13 cellular contexts compared by ENCODE assay signal in genomic region chr2:240453461-240454030, GRCh38. TPM values are rescaled to one million over a fixed set of nuclear protein-coding genes. Genes with fewer than 3 reads are reported as not detected.
DNase-seq lines count a peak whose midpoint lies in the region; ATAC-seq, FAIRE-seq and TF ChIP-seq lines count a peak whose summit lies in the region.
"Had no signal": no experiment of that assay in that cellular context is flagged by ENCODE, and none has a peak within 500 bp of the region (broad histone marks: within the 10 kb centered on the region; RNA-seq: fewer than 3 reads in every experiment).

No MANE protein-coding gene starts in this region.

- TF ChIP-seq CTCF in breast epithelium (IDR thresholded peaks at IDR 0.05) (no peak), mammary epithelial cell (conservative IDR thresholded peaks at IDR 0.05 in 1 of 2, IDR thresholded peaks at IDR 0.05 in 1 of 2; ENCODE audit: extremely low read depth in 1 of 2, insufficient read depth in 1 of 2, low read depth in 1 of 2, low read length in 2 of 2) (no peak), H1 (IDR thresholded peaks at IDR 0.05; ENCODE audit: control extremely low read depth in 1 of 3, insufficient read depth in 1 of 3, low read depth in 1 of 3, low read length in 3 of 3) (no peak), upper lobe of left lung (IDR thresholded peaks at IDR 0.05) (no peak)

- H2AK5ac ChIP-seq in H1 (ENCODE audit: low read depth, low read length), result no peak overlapping the region

- FAIRE-seq in H1 (lab: Jason Lieb, UNC), result no peak

- no peak overlapping the region for H2BK20ac ChIP-seq in H1 (ENCODE audit: low read length)

- no peak overlapping the region for H3K14ac ChIP-seq in H1 (ENCODE audit: insufficient read length)

- H3K23ac ChIP-seq in H1 (ENCODE audit: insufficient read length), result no peak overlapping the region

- no peak for TF ChIP-seq POLR2A in breast epithelium (IDR thresholded peaks at IDR 0.05)
- no peak for TF ChIP-seq POLR2A in H1 (IDR thresholded peaks at IDR 0.05; ENCODE audit: control extremely low read depth in 1 of 2, low read depth in 2 of 2, low read length in 2 of 2)
- no peak for TF ChIP-seq POLR2A in upper lobe of left lung (IDR thresholded peaks at IDR 0.05)

- H3K27me3 ChIP-seq in breast epithelium, result peaks cover 0 to 3% of the 10 kb centered on the region in 2 donors
- H3K27me3 ChIP-seq in mammary epithelial cell (ENCODE audit: insufficient read depth, low read length), result no peaks in the 10 kb centered on the region
- H3K27me3 ChIP-seq in H1 (replicated peaks in 1 of 4; ENCODE audit: control insufficient read depth in 3 of 4, extremely low read depth in 1 of 4, insufficient read depth in 3 of 4, low read length in 3 of 4), result peaks cover 15 to 35% (median 28%) of the 10 kb centered on the region in 4 experiments
- peaks cover 0 to 40% (median 7%) of the 10 kb centered on the region in 4 donors for H3K27me3 ChIP-seq in upper lobe of left lung

- no peak overlapping the region for H2BK12ac ChIP-seq in H1 (ENCODE audit: low read depth, low read length)

- CTCF ChIA-PET in mammary epithelial cell (lab: Charles Lee; ENCODE audit: low non-redundant PET) (no interaction called here), H1 (lab: Charles Lee; ENCODE audit: partially characterized antibody) (interaction anchor here (2.0 kb wide), 1 partner anchor 17 kb away, joined by 4 read pairs; no protein-coding TSS in a partner anchor)

- no TSS peak for BruUV-seq in mammary epithelial cell (replicated peaks; lab: Mats Ljungman, UMichigan)

- TF ChIP-seq EP300 in H1 (IDR thresholded peaks at IDR 0.05; ENCODE audit: borderline replicate concordance in 1 of 2, low read depth in 2 of 2, low read length in 2 of 2) (no peak), upper lobe of left lung (IDR thresholded peaks at IDR 0.05) (no peak)

- in situ Hi-C loops in mammary epithelial cell (cut with MboI; ENCODE audit: low sequenced_read_pairs in 2 of 2), result no loop called here

- no peak overlapping the region for H2AFZ ChIP-seq in mammary epithelial cell (ENCODE audit: low read depth, low read length)
- no peak overlapping the region for H2AFZ ChIP-seq in H1 (ENCODE audit: low read length)
- H2AFZ ChIP-seq: GM23248 had no signal

- H3K79me1 ChIP-seq in H1 (ENCODE audit: low read depth, low read length), result peaks cover 3% of the 10 kb centered on the region

- H3K9me3 Mint-ChIP-seq in naive B cell, result no peaks in the 10 kb centered on the region
- H3K9me3 Mint-ChIP-seq: activated B cell treated with CpG ODN at 0.5 μM for 24 hours had no signal

- H3K36me3 ChIP-seq in breast epithelium (no peaks in the 10 kb centered on the region), mammary epithelial cell (ENCODE audit: insufficient read depth, low read length) (no peaks in the 10 kb centered on the region), H1 (ENCODE audit: control insufficient read depth in 2 of 4, insufficient read depth in 4 of 4, low read length in 3 of 4) (no peaks in the 10 kb centered on the region; a peak in 1 of 8 replicates), upper lobe of left lung (no peaks in the 10 kb centered on the region)

- dilution Hi-C loops in mammary epithelial cell (cut with HindIII; ENCODE audit: low sequenced_read_pairs), result loop anchor here (5.0 kb wide), 1 partner anchor 64 kb away; no protein-coding TSS in a partner anchor

- H4K8ac ChIP-seq in H1 (ENCODE audit: extremely low read depth, insufficient read depth, low read length), result no peak overlapping the region

- peaks cover 21 to 28% (median 22%) of the 10 kb centered on the region in 3 donors for H3K4me1 Mint-ChIP-seq in naive B cell

- no peak overlapping the region for H3K56ac ChIP-seq in H1 (replicated peaks; ENCODE audit: insufficient read length, low read depth, low read length)

- no peak overlapping the region for H2BK120ac ChIP-seq in H1 (replicated peaks; ENCODE audit: low read depth, low read length)

- H3K9ac ChIP-seq in mammary epithelial cell (ENCODE audit: insufficient read depth, low read length), result no peak overlapping the region
- H3K9ac ChIP-seq in H1 (replicated peaks in 1 of 4; ENCODE audit: extremely low read depth in 1 of 4, low read depth in 3 of 4, low read length in 3 of 4), result no peak overlapping the region
- H3K9ac ChIP-seq: GM23248 had no signal

- H3K27ac ChIP-seq in breast epithelium (peak overlapping the region in 1 of 2 donors; percentile 43), mammary epithelial cell (ENCODE audit: insufficient read depth, low read depth, low read length) (no peak overlapping the region), H1 (ENCODE audit: low read depth, low read length) (no peak overlapping the region), upper lobe of left lung (no peak overlapping the region)
- H3K27ac ChIP-seq: GM23248 had no signal

- POLR2A ChIA-PET in H1 (lab: Charles Lee; ENCODE audit: partially characterized antibody), result no interaction called here

- H3K27ac Mint-ChIP-seq in naive B cell, result no peak overlapping the region
- H3K27ac Mint-ChIP-seq: activated B cell treated with CpG ODN at 0.5 μM for 24 hours had no signal

- peak overlapping the region in 2 of 3 donors; percentile 67 to 94 for H3K4me3 ChIP-seq in breast epithelium
- H3K4me3 ChIP-seq in mammary epithelial cell (replicated peaks in 1 of 3; ENCODE audit: insufficient read depth in 1 of 3, low read depth in 2 of 3, low read length in 3 of 3), result peak overlapping the region in 1 of 3 experiments; percentile 31
- H3K4me3 ChIP-seq in H1 (ENCODE audit: extremely low read depth in 1 of 4, insufficient read depth in 2 of 4, low read depth in 3 of 4, low read length in 4 of 4), result peak overlapping the region; percentile 27 to 66 (median 44); a peak in 7 of 8 replicates
- H3K4me3 ChIP-seq in upper lobe of left lung, result peak overlapping the region in 3 of 4 donors; percentile 16 to 63 (median 63)

- 27% methylated on average over 10 of the region's 76 CpGs for WGBS in mammary epithelial cell (ENCODE audit: low coverage, missing lambda C conversion rate)
- WGBS in H1 (ENCODE audit: extremely low coverage in 1 of 2, insufficient coverage in 1 of 2, insufficient read length in 1 of 2, insufficient replicate concordance in 2 of 2, low coverage in 1 of 2, low lambda C conversion rate in 2 of 2, missing lambda C conversion rate in 1 of 2), 2 experiments, result 2% methylated on average over 13 of the region's 76 CpGs; no CpG with 5 or more reads in 1 of the 2 experiments
- WGBS in upper lobe of left lung, 2 donors, result 8% methylated on average over 18 of the region's 76 CpGs; no CpG with 5 or more reads in 1 of the 2 donors

- H2BK15ac ChIP-seq in H1 (ENCODE audit: low read length), result no peak overlapping the region

- H4K20me1 ChIP-seq in mammary epithelial cell (ENCODE audit: insufficient read depth, low read length) (peaks cover 13% of the 10 kb centered on the region), H1 (replicated peaks in 1 of 2; ENCODE audit: control insufficient read depth in 1 of 2, insufficient read depth in 2 of 2, low read length in 2 of 2) (peaks cover 46% of the 10 kb centered on the region in 2 experiments)

- H2BK5ac ChIP-seq in H1 (ENCODE audit: low read depth, low read length), result no peak overlapping the region

- H3K23me2 ChIP-seq in H1 (ENCODE audit: low read depth, low read length), result peaks cover 7% of the 10 kb centered on the region; the same call in 1 of the 2 replicates

- no peak overlapping the region for H4K5ac ChIP-seq in H1 (ENCODE audit: insufficient read length, low read depth, low read length)

- peaks cover 8 to 13% of the 10 kb centered on the region in 2 donors for H3K4me1 ChIP-seq in breast epithelium
- peaks cover 80% of the 10 kb centered on the region for H3K4me1 ChIP-seq in mammary epithelial cell (ENCODE audit: insufficient read depth, low read length)
- peaks cover 2 to 62% (median 42%) of the 10 kb centered on the region in 4 experiments for H3K4me1 ChIP-seq in H1 (replicated peaks in 1 of 4; ENCODE audit: control insufficient read depth in 3 of 4, insufficient read depth in 4 of 4, low read length in 3 of 4)
- H3K4me1 ChIP-seq in upper lobe of left lung, result peaks cover 16 to 47% (median 22%) of the 10 kb centered on the region in 4 donors

- no peak overlapping the region for H4K91ac ChIP-seq in H1 (replicated peaks; ENCODE audit: insufficient read length, low read length)

- H3K4me2 ChIP-seq in mammary epithelial cell (ENCODE audit: insufficient read depth, low read depth, low read length) (no peak overlapping the region), H1 (ENCODE audit: insufficient read depth in 1 of 2, low read depth in 2 of 2, low read length in 2 of 2) (peak overlapping the region; percentile 43 to 88)

- no peak overlapping the region for H3K4ac ChIP-seq in H1 (replicated peaks; ENCODE audit: insufficient read length, low read depth, low read length)

- intact Hi-C loops in breast epithelium (cut with DNase I; ENCODE audit: low total_unique reads), result no loop called here
- intact Hi-C loops in mammary epithelial cell (cut with micrococcal nuclease), result loop anchor here (5.0 kb wide), 1 partner anchor 114 kb away; the partner anchor contains the start of gene RNPEPL1

- DNase-seq in breast epithelium (ENCODE audit: low spot score in 2 of 2) (no peak), mammary epithelial cell (no peak), H1 (ENCODE audit: low read depth in 1 of 2, low spot score in 2 of 2) (no peak), naive B cell (no peak), upper lobe of left lung (peak in 1 of 2 donors; percentile 85), NCI-H2196 (lab: John Stamatoyannopoulos, UW; ENCODE audit: unreplicated experiment) (no peak), germinal center (ENCODE audit: low spot score) (no peak)
- DNase-seq in activated CD8-positive, alpha-beta memory T cell treated with anti-CD3 and anti-CD28 coated beads, Interleukin-2, amount 50 U/mL, for 48 hours, result no peak
- DNase-seq: activated B cell treated with CpG ODN at 0.5 μM for 24 hours; activated effector memory CD4-positive, alpha-beta T cell treated with anti-CD3 and anti-CD28 coated beads, Interleukin-2, amount 50 U/mL, for 16 hours; effector CD4-positive, alpha-beta T cell; GM23248; KG1 had no signal

- peak overlapping the region in 6 of 8 donors; percentile 69 to 92 (median 80) for H3K4me3 Mint-ChIP-seq in naive B cell

- ATAC-seq in naive B cell (ENCODE audit: low read depth in 2 of 2), result no peak
- no peak for ATAC-seq in upper lobe of left lung (ENCODE audit: low FRiP score in 2 of 2)

- peaks cover 17 to 75% (median 49%) of the 10 kb centered on the region in 3 donors for H3K27me3 Mint-ChIP-seq in naive B cell

- H3K9me3 ChIP-seq in breast epithelium (no peaks in the 10 kb centered on the region), mammary epithelial cell (replicated peaks; ENCODE audit: insufficient read depth, low read length) (no peaks in the 10 kb centered on the region), H1 (ENCODE audit: insufficient read depth in 2 of 2, low read depth in 1 of 2, low read length in 1 of 2) (no peaks in the 10 kb centered on the region), upper lobe of left lung (no peaks in the 10 kb centered on the region)

- no peaks in the 10 kb centered on the region for H3K36me3 Mint-ChIP-seq in naive B cell

- H3K79me2 ChIP-seq in mammary epithelial cell (ENCODE audit: insufficient read depth, low read length) (peaks cover 93% of the 10 kb centered on the region), H1 (ENCODE audit: control insufficient read depth in 1 of 2, insufficient read depth in 2 of 2, low read length in 2 of 2) (no peaks in the 10 kb centered on the region)

- TF ChIP-seq RAD21 in H1 (IDR thresholded peaks at IDR 0.05 in 1 of 2, conservative IDR thresholded peaks at IDR 0.05 in 1 of 2; ENCODE audit: low read depth in 2 of 2, low read length in 2 of 2), result no peak

- H3K18ac ChIP-seq in H1 (ENCODE audit: extremely low read depth, low read length), result no peak overlapping the region; the same call in 1 of the 2 replicates

RNA-seq across cellular contexts. Expression of gene GPC1, which starts 18.1 kb away (rescaled TPM):
- total RNA-seq in breast epithelium (10 to 100 TPM; 13.8 to 56.3 (median 21.0) TPM), mammary epithelial cell (100 to 1,000 TPM; 238 to 266 TPM), upper lobe of left lung (10 to 100 TPM; 16.8 to 45.5 (median 33.2) TPM)
- polyA plus RNA-seq in mammary epithelial cell (178 TPM), H1 (2011; rRNA removed) (21.9 and 30.2 TPM in 2 replicates), naive B cell (ENCODE audit: low read depth in 6 of 6) (under 1 TPM in 5 of 6 donors, not detected in 1; 0.12 to 0.47 (median 0.36) TPM)
- polyA minus RNA-seq in mammary epithelial cell, result 84.2 TPM
- 28.3 and 31.9 TPM in 2 replicates for total RNA-seq in H1 (2021; fragmentation: NEBNext Ultra II Directional; extraction: Animal tissue kit (Norgen Biotek cat#: 25700))
- polyA plus RNA-seq in H1 (2011; cell fraction: cytosol; rRNA removed), result 22.1 TPM
- polyA plus RNA-seq in H1 (2011; cell fraction: nucleus; rRNA removed), result 47.6 TPM
- polyA plus RNA-seq in H1 (2012, experiment 1 of 2), result 18.4 to 31.5 TPM (median 29.5 TPM) in 4 replicates
- polyA plus RNA-seq in H1 (2012, experiment 2 of 2), result 27.9 TPM
- 42.0 TPM for polyA plus RNA-seq in H1 (2013, experiment 1 of 2)
- polyA plus RNA-seq in H1 (2013, experiment 2 of 2), result 37.4 TPM
- 14.3 and 16.0 TPM in 2 replicates for polyA minus RNA-seq in H1 (2011; rRNA and poly(A)+ RNA removed)
- polyA minus RNA-seq in H1 (2011; cell fraction: cytosol; rRNA and poly(A)+ RNA removed), result 29.2 TPM
- polyA minus RNA-seq in H1 (2011; cell fraction: nucleus; rRNA and poly(A)+ RNA removed), result 22.9 TPM
